ENCODE assay signal across 8 cellular contexts in genomic region chr19:16628183-16628983, GRCh38. TPM values are rescaled to one million over a fixed set of nuclear protein-coding genes. Genes with fewer than 3 reads are reported as not detected.
DNase-seq lines count a peak whose midpoint lies in the region; ATAC-seq, FAIRE-seq and TF ChIP-seq lines count a peak whose summit lies in the region.

A gene with protein sequence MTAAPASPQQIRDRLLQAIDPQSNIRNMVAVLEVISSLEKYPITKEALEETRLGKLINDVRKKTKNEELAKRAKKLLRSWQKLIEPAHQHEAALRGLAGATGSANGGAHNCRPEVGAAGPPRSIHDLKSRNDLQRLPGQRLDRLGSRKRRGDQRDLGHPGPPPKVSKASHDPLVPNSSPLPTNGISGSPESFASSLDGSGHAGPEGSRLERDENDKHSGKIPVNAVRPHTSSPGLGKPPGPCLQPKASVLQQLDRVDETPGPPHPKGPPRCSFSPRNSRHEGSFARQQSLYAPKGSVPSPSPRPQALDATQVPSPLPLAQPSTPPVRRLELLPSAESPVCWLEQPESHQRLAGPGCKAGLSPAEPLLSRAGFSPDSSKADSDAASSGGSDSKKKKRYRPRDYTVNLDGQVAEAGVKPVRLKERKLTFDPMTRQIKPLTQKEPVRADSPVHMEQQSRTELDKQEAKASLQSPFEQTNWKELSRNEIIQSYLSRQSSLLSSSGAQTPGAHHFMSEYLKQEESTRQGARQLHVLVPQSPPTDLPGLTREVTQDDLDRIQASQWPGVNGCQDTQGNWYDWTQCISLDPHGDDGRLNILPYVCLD (minus strand): TSS chr19:16628204. CDS start chr19:16627943, 261 bp downstream.

- TF ChIP-seq POLR2A in GM12892 (IDR thresholded peaks at IDR 0.05; ENCODE audit: low read depth, low read length) (peak; percentile 87), adrenal gland (IDR thresholded peaks at IDR 0.05) (peak; percentile 86 to 95)

- H3K9me3 Mint-ChIP-seq in T-cell = no peaks in the 10 kb centered on the region

- no peaks in the 10 kb centered on the region for H3K27me3 Mint-ChIP-seq in T-cell

- H3K4me1 ChIP-seq in adrenal gland (replicated peaks in 1 of 2) (peaks cover 30 to 44% of the 10 kb centered on the region in 2 donors), heart right ventricle (peaks cover 0 to 55% (median 48%) of the 10 kb centered on the region in 9 donors), upper lobe of right lung (peaks cover 35% of the 10 kb centered on the region)

- H3K36me3 ChIP-seq in adrenal gland (replicated peaks in 1 of 2) (peaks cover 0 to 20% of the 10 kb centered on the region in 2 donors), heart right ventricle (peaks cover 0 to 57% (median 20%) of the 10 kb centered on the region in 9 donors), upper lobe of right lung (peaks cover 25% of the 10 kb centered on the region)

- H3K4me3 Mint-ChIP-seq in T-cell = peak within 1 kb of the TSS; percentile 97 to 99 (median 98)

- 0 to 1% (median 0%) methylated on average over 5 to 98 of the region's 98 CpGs; no CpG with 5 or more reads in 1 of the 4 donors for WGBS in adrenal gland, 4 donors
- 0% methylated on average over 82 to 98 of the region's 98 CpGs for WGBS in heart right ventricle, 2 donors

- TF ChIP-seq CTCF in adrenal gland (IDR thresholded peaks at IDR 0.05) (peak in 1 of 6 experiments; percentile 26), heart right ventricle (IDR thresholded peaks at IDR 0.05) (peak in 5 of 9 donors; percentile 11 to 38 (median 26)), upper lobe of right lung (IDR thresholded peaks at IDR 0.05) (no peak)

- POLR2A ChIA-PET in T-cell (lab: Charles Lee) = interaction anchor here (0.5 to 2.8 kb wide), 5 partner anchors 37 to 133 kb away, joined by 3 to 13 read pairs (median 4); no protein-coding TSS in a partner anchor

- CTCF ChIA-PET in T-cell (lab: Charles Lee) = interaction anchor here in 1 of 2 donors (0.5 to 1.3 kb wide), 3 partner anchors 62 to 570 kb away, joined by 3 to 9 read pairs (median 5); no protein-coding TSS in a partner anchor

- no peaks in the 10 kb centered on the region for H3K9me3 ChIP-seq in adrenal gland (replicated peaks in 1 of 3)
- no peaks in the 10 kb centered on the region for H3K9me3 ChIP-seq in heart right ventricle
- H3K9me3 ChIP-seq in upper lobe of right lung = no peaks in the 10 kb centered on the region

- peaks cover 11% of the 10 kb centered on the region for H3K36me3 Mint-ChIP-seq in T-cell

- peak; percentile 99 for FAIRE-seq in GM12892 (lab: Jason Lieb, UNC)

- DNase-seq in GM12892 (ENCODE audit: insufficient read length) (peak; percentile 86), NCI-H1436 (lab: John Stamatoyannopoulos, UW) (peak; percentile 93), T-cell (peak; percentile 87 to 98 (median 93)), adrenal gland (peak; percentile 96 to 98 (median 97)), heart right ventricle (peak; percentile 95 to 96), posterior vena cava (ENCODE audit: low spot score) (peak; percentile 98), upper lobe of right lung (peak; percentile 98)

- peak within 1 kb of the TSS; percentile 87 to 99 (median 96) for H3K27ac ChIP-seq in adrenal gland
- peak within 1 kb of the TSS; percentile 88 to 99 (median 98) for H3K27ac ChIP-seq in heart right ventricle
- peak within 1 kb of the TSS; percentile 96 for H3K27ac ChIP-seq in upper lobe of right lung

- ATAC-seq in HG02798 (IDR thresholded peaks at IDR 0.05; ENCODE audit: poor library complexity, unreplicated experiment) (peak; percentile 86), T-cell (replicated peaks in 1 of 4) (peak; percentile 90 to 94 (median 92)), heart right ventricle (peak; percentile 93 to 97 (median 95)), upper lobe of right lung (peak; percentile 95)

- H3K27me3 ChIP-seq in adrenal gland (no peaks in the 10 kb centered on the region), heart right ventricle (no peaks in the 10 kb centered on the region), upper lobe of right lung (no peaks in the 10 kb centered on the region)

- peak within 1 kb of the TSS; percentile 60 to 88 (median 81) for H3K4me3 ChIP-seq in adrenal gland
- peak within 1 kb of the TSS; percentile 68 to 99 (median 96) for H3K4me3 ChIP-seq in heart right ventricle
- H3K4me3 ChIP-seq in upper lobe of right lung = peak within 1 kb of the TSS; percentile 97

- intact Hi-C loops in adrenal gland (cut with DNase I) (loop anchor here in 1 of 2 donors (10.0 kb wide), 1 partner anchor 54 kb away; the partner anchor contains the start of gene SLC35E1), heart right ventricle (cut with DNase I) (loop anchor here (2.0 to 10.0 kb wide), 5 partner anchors 32 to 56 kb away; partner anchors contain the start of genes SLC35E1 (in 9 of the 10), SMIM7 (in 2 of the 10) and TMEM38A (in 2 of the 10)), posterior vena cava (cut with DNase I) (loop anchor here (10.0 kb wide), 1 partner anchor 54 kb away; the partner anchor contains the start of gene SLC35E1 (in 2 of the 2)), upper lobe of right lung (cut with DNase I) (loop anchor here (10.0 kb wide), 1 partner anchor 54 kb away; the partner anchor contains the start of gene SLC35E1)

- H3K27ac Mint-ChIP-seq in T-cell = peak within 1 kb of the TSS; percentile 98

- H3K4me1 Mint-ChIP-seq in T-cell = peaks cover 44 to 51% (median 46%) of the 10 kb centered on the region in 3 donors

RNA-seq across cellular contexts. Expression of the gene that starts here (rescaled TPM):
- 4.6 TPM for polyA plus RNA-seq in GM12892 (2012; ENCODE audit: missing spikeins)
- total RNA-seq in T-cell (10 to 100 TPM; 14.7 to 42.0 (median 21.1) TPM), adrenal gland (10 to 100 TPM in 3 of 8 donors, 1 to 10 TPM in 5; 8.1 to 17.3 (median 9.6) TPM), heart right ventricle (1 to 10 TPM; 3.3 to 6.9 (median 4.6) TPM), posterior vena cava (1 to 10 TPM; 5.9 to 6.1 TPM), upper lobe of right lung (13.4 TPM)
- polyA plus RNA-seq in adrenal gland (1 to 10 TPM; 4.6 to 6.9 (median 6.4) TPM), heart right ventricle (1 to 10 TPM; 3.8 to 5.1 TPM)

Comparison
In these comparisons a context has a peak if more than half of its experiments do, and no peak if none do; other contexts are left out.
1. Peak in every context shown above with its lines: DNase-seq, ATAC-seq, H3K4me3 ChIP-seq and H3K27ac ChIP-seq.